19 cellular contexts compared by ENCODE assay signal in genomic region chr18:63088262-63088661, GRCh38.
DNase-seq lines count a peak whose midpoint lies in the region; TF ChIP-seq lines count a peak whose summit lies in the region.
"Had no signal": no experiment of that assay in that cellular context is flagged by ENCODE, and none has a peak within 500 bp of the region (broad histone marks: within the 10 kb centered on the region; RNA-seq: fewer than 3 reads in every experiment).

No MANE protein-coding gene starts in this region.

- H3K9me3 Mint-ChIP-seq in H9 = no peaks in the 10 kb centered on the region
- no peaks in the 10 kb centered on the region for H3K9me3 Mint-ChIP-seq in CD4-positive, alpha-beta memory T cell
- H3K9me3 Mint-ChIP-seq: CD4-positive, alpha-beta T cell had no signal

- H2BK12ac ChIP-seq in H9 (ENCODE audit: insufficient read length, low read depth, low read length) (no peak overlapping the region), neuronal stem cell (ENCODE audit: low read length) (peak overlapping the region; percentile 66)

- H3K4me2 ChIP-seq in H9 (ENCODE audit: insufficient read depth, insufficient read length, low read length) = no peak overlapping the region
- no peak overlapping the region for H3K4me2 ChIP-seq in neuronal stem cell (ENCODE audit: insufficient read depth, low read length, poor library complexity, severe bottlenecking)

- H2AFZ ChIP-seq in H9 (ENCODE audit: low read length) (no peak overlapping the region), neuronal stem cell (ENCODE audit: low read length) (no peak overlapping the region)

- no peaks in the 10 kb centered on the region for H3K79me2 ChIP-seq in H9 (ENCODE audit: insufficient read depth, low read length)

- H3K27me3 Mint-ChIP-seq in H9 (ENCODE audit: low read depth) = no peaks in the 10 kb centered on the region
- H3K27me3 Mint-ChIP-seq in CD4-positive, alpha-beta memory T cell = peaks cover 2 to 5% of the 10 kb centered on the region in 2 donors

- H3K4me3 ChIP-seq in neuronal stem cell (ENCODE audit: low read length in 2 of 2) (no peak overlapping the region), uterus (no peak overlapping the region)
- no peak overlapping the region for H3K4me3 ChIP-seq in CD4-positive, alpha-beta memory T cell (ENCODE audit: low read length in 2 of 2)
- H3K4me3 ChIP-seq: Peyer's patch had no signal

- H3K79me1 ChIP-seq in H9 (ENCODE audit: insufficient read depth, low read depth, low read length, poor library complexity, severe bottlenecking) (no peaks in the 10 kb centered on the region), neuronal stem cell (ENCODE audit: low read depth, low read length) (peaks cover 3% of the 10 kb centered on the region)

- H3T11ph ChIP-seq in H9 (ENCODE audit: low read length) = no peak overlapping the region

- peaks cover 16 to 17% of the 10 kb centered on the region in 2 experiments for H3K4me1 Mint-ChIP-seq in H9
- H3K4me1 Mint-ChIP-seq in CD4-positive, alpha-beta memory T cell = no peaks in the 10 kb centered on the region

- DNase-seq in H9 (peak; percentile 53), iPS-NIHi11 (ENCODE audit: low spot score) (peak; percentile 57), neuronal stem cell (ENCODE audit: low spot score) (peak; percentile 6), uterus (peak in 1 of 2 donors; percentile 71), GM20000 (ENCODE audit: low spot score) (no peak), middle frontal gyrus (ENCODE audit: extremely low spot score, low spot score) (no peak)
- no peak for DNase-seq in CD4-positive, alpha-beta memory T cell
- DNase-seq: CD4-positive, alpha-beta T cell; DMS153; GDM1; HCEC 1CT; KG1; NCI-H1092; NCI-H2029 treated with DMSO at 0.1 percent for 48 hours; NCI-H226; NCI-H510A treated with DMSO at 0.1 percent for 48 hours; NCI-H774; NK-92 treated with Interleukin-12 subunit alpha and Interleukin-12 subunit beta, amount 100 ng/mL, for 24 hours; Peyer's patch had no signal

- H4K8ac ChIP-seq in H9 (replicated peaks; ENCODE audit: insufficient read length, low read depth, low read length) (no peak overlapping the region), neuronal stem cell (ENCODE audit: low read depth, low read length) (no peak overlapping the region)

- no CpG with 5 or more reads among the region's 7 CpGs for WGBS in H9 (ENCODE audit: extremely low coverage, insufficient read length, low lambda C conversion rate)
- WGBS in neuronal stem cell (ENCODE audit: extremely low coverage in 2 of 2, insufficient read length in 2 of 2, insufficient replicate concordance in 1 of 2), 2 donors = no CpG with 5 or more reads among the region's 7 CpGs

- H3K36me3 ChIP-seq in neuronal stem cell (replicated peaks in 1 of 2; ENCODE audit: control insufficient read depth in 2 of 2, insufficient read depth in 2 of 2, low read length in 2 of 2) (peaks cover 0 to 6% of the 10 kb centered on the region in 2 donors), uterus (no peaks in the 10 kb centered on the region)
- H3K36me3 ChIP-seq in CD4-positive, alpha-beta memory T cell (ENCODE audit: insufficient read depth, low read length) = no peaks in the 10 kb centered on the region
- H3K36me3 ChIP-seq: Peyer's patch had no signal

- H3K14ac ChIP-seq in H9 (ENCODE audit: insufficient read depth, low read length) = peak overlapping the region; percentile 17; the same call in 1 of the 2 replicates
- H3K14ac ChIP-seq in neuronal stem cell (ENCODE audit: low read length) = peak overlapping the region; percentile 48

- H2BK120ac ChIP-seq in H9 (ENCODE audit: low read depth, low read length, poor library complexity, severe bottlenecking) (no peak overlapping the region), neuronal stem cell (ENCODE audit: low read depth, low read length) (no peak overlapping the region)

- H2BK15ac ChIP-seq in H9 (ENCODE audit: low read depth, low read length) = no peak overlapping the region
- no peak overlapping the region for H2BK15ac ChIP-seq in neuronal stem cell (ENCODE audit: low read length)

- H3K23ac ChIP-seq in H9 (ENCODE audit: insufficient read length, low read depth, low read length) (no peak overlapping the region), neuronal stem cell (ENCODE audit: low read depth, low read length, poor library complexity) (no peak overlapping the region)

- intact Hi-C loops in uterus (cut with DNase I; ENCODE audit: low total_unique reads) = no loop called here
- intact Hi-C loops in CD4-positive, alpha-beta memory T cell (cut with micrococcal nuclease) = no loop called here

- H4K91ac ChIP-seq in H9 (ENCODE audit: insufficient read length, low read depth, low read length) (no peak overlapping the region), neuronal stem cell (ENCODE audit: low read depth, low read length, poor library complexity) (no peak overlapping the region)

- POLR2A ChIA-PET in CD4-positive, alpha-beta memory T cell (lab: Charles Lee; ENCODE audit: partially characterized antibody) = no interaction called here

- H3K27me3 ChIP-seq in H9 (ENCODE audit: insufficient read depth, low read length) = no peaks in the 10 kb centered on the region
- H3K27me3 ChIP-seq in neuronal stem cell (ENCODE audit: control insufficient read depth in 3 of 3, insufficient read depth in 3 of 3, low read depth in 1 of 3, low read length in 3 of 3) = peaks cover 0 to 11% (median 7%) of the 10 kb centered on the region in 3 experiments
- H3K27me3 ChIP-seq in uterus = no peaks in the 10 kb centered on the region
- H3K27me3 ChIP-seq in CD4-positive, alpha-beta memory T cell (ENCODE audit: insufficient read depth, low read length) = no peaks in the 10 kb centered on the region
- H3K27me3 ChIP-seq: Peyer's patch had no signal

- peak overlapping the region in 1 of 3 experiments; percentile 16; a peak in 2 of 7 replicates for H3K27ac Mint-ChIP-seq in H9
- peak overlapping the region in 1 of 7 donors; percentile 24 for H3K27ac Mint-ChIP-seq in CD4-positive, alpha-beta memory T cell
- H3K27ac Mint-ChIP-seq: CD4-positive, alpha-beta T cell had no signal

- no peaks in the 10 kb centered on the region for H3K36me3 Mint-ChIP-seq in H9 (ENCODE audit: insufficient read depth in 1 of 3, low read depth in 3 of 3)
- H3K36me3 Mint-ChIP-seq in CD4-positive, alpha-beta memory T cell = no peaks in the 10 kb centered on the region

- H3K23me2 ChIP-seq in H9 (ENCODE audit: insufficient read length, low read depth, low read length, poor library complexity, severe bottlenecking) = no peaks in the 10 kb centered on the region

- no peak overlapping the region for H4K5ac ChIP-seq in H9 (ENCODE audit: insufficient read length, low read depth, low read length)

- H3K4me3 Mint-ChIP-seq in H9 = no peak overlapping the region
- no peak overlapping the region for H3K4me3 Mint-ChIP-seq in CD4-positive, alpha-beta memory T cell
- H3K4me3 Mint-ChIP-seq: CD4-positive, alpha-beta T cell had no signal

- no peak for TF ChIP-seq CTCF in H9 (conservative IDR thresholded peaks at IDR 0.05)
- no peak for TF ChIP-seq CTCF in uterus (IDR thresholded peaks at IDR 0.05)
- TF ChIP-seq CTCF in GM20000 (IDR thresholded peaks at IDR 0.05; ENCODE audit: extremely low read depth, missing control alignments) = no peak

- H3K9ac ChIP-seq in H9 (ENCODE audit: extremely low read depth, insufficient read length, low read length) (no peak overlapping the region), neuronal stem cell (ENCODE audit: low read depth, low read length, poor library complexity) (no peak overlapping the region)

- H3K27ac ChIP-seq in H9 (ENCODE audit: insufficient read length, low read depth, low read length) = no peak overlapping the region
- no peak overlapping the region for H3K27ac ChIP-seq in neuronal stem cell (replicated peaks; ENCODE audit: low read length)
- peak overlapping the region; percentile 34 to 73 for H3K27ac ChIP-seq in uterus
- no peak overlapping the region for H3K27ac ChIP-seq in CD4-positive, alpha-beta memory T cell (ENCODE audit: low read depth, low read length)
- H3K27ac ChIP-seq: Peyer's patch had no signal

- H2BK5ac ChIP-seq in H9 (ENCODE audit: insufficient read length, low read length) (no peak overlapping the region), neuronal stem cell (ENCODE audit: low read length) (peak overlapping the region; percentile 63)

- no peak overlapping the region for H2BK20ac ChIP-seq in H9 (ENCODE audit: low read depth, low read length, poor library complexity, severe bottlenecking)

- H4K20me1 ChIP-seq in H9 (ENCODE audit: control insufficient read depth, insufficient read depth, insufficient read length) = no peaks in the 10 kb centered on the region

- H3K9me3 ChIP-seq in H9 (ENCODE audit: control insufficient read depth, low read depth, low read length) (no peaks in the 10 kb centered on the region), neuronal stem cell (replicated peaks in 1 of 2; ENCODE audit: control insufficient read depth in 2 of 2, insufficient read depth in 1 of 2, low read depth in 1 of 2, low read length in 2 of 2) (peaks cover 0 to 8% of the 10 kb centered on the region in 2 donors), uterus (no peaks in the 10 kb centered on the region)
- H3K9me3 ChIP-seq in CD4-positive, alpha-beta memory T cell (ENCODE audit: control insufficient read depth in 1 of 2, low read length in 2 of 2) = no peaks in the 10 kb centered on the region
- H3K9me3 ChIP-seq: Peyer's patch had no signal

- CTCF ChIA-PET in CD4-positive, alpha-beta memory T cell (lab: Charles Lee; ENCODE audit: partially characterized antibody) = no interaction called here

- no peak overlapping the region for H3K56ac ChIP-seq in H9 (ENCODE audit: insufficient read length, low read depth, low read length)

- H3K4me1 ChIP-seq in H9 (ENCODE audit: insufficient read depth, low read length) (no peaks in the 10 kb centered on the region; the same call in 1 of the 2 replicates), neuronal stem cell (ENCODE audit: control insufficient read depth in 2 of 2, insufficient read depth in 1 of 2, low read depth in 1 of 2, low read length in 2 of 2) (peaks cover 0 to 19% of the 10 kb centered on the region in 2 donors), uterus (no peaks in the 10 kb centered on the region)
- no peaks in the 10 kb centered on the region for H3K4me1 ChIP-seq in CD4-positive, alpha-beta memory T cell (ENCODE audit: insufficient read depth, low read length)
- H3K4me1 ChIP-seq: Peyer's patch had no signal

- H2AK5ac ChIP-seq in H9 (ENCODE audit: insufficient read length, low read length) = no peak overlapping the region
- H2AK5ac ChIP-seq in neuronal stem cell (ENCODE audit: low read depth, low read length) = peak overlapping the region; percentile 65

- no peak overlapping the region for H3K4ac ChIP-seq in H9 (ENCODE audit: low read depth, low read length)
- no peak overlapping the region for H3K4ac ChIP-seq in neuronal stem cell (ENCODE audit: low read length)

- H3K18ac ChIP-seq in H9 (ENCODE audit: insufficient read length, low read depth, low read length) = peak overlapping the region; percentile 11
- peak overlapping the region; percentile 83 for H3K18ac ChIP-seq in neuronal stem cell (ENCODE audit: low read length)

- no peak for TF ChIP-seq POLR2A in uterus (IDR thresholded peaks at IDR 0.05)

Comparison
In these comparisons a context has a peak if more than half of its experiments do, and no peak if none do; other contexts are left out.
1. DNase-seq: peak in H9 (single experiment), iPS-NIHi11 (single experiment) and neuronal stem cell (single experiment); none in CD4-positive, alpha-beta memory T cell (0 of 5), GM20000 (single experiment) and middle frontal gyrus (single experiment).
2. H3K27ac ChIP-seq: peak in uterus (2 of 2); none in H9 (single experiment), neuronal stem cell (single experiment) and CD4-positive, alpha-beta memory T cell (single experiment).